ENCODE assay signal across 17 cellular contexts in genomic region chr22:37470087-37470445, GRCh38. TPM values are rescaled to one million over a fixed set of nuclear protein-coding genes. Genes with fewer than 3 reads are reported as not detected.
DNase-seq lines count a peak whose midpoint lies in the region; ATAC-seq and TF ChIP-seq lines count a peak whose summit lies in the region.
"Had no signal": no experiment of that assay in that cellular context is flagged by ENCODE, and none has a peak within 500 bp of the region (broad histone marks: within the 10 kb centered on the region; RNA-seq: fewer than 3 reads in every experiment).

No MANE protein-coding gene starts in this region.

- H3K56ac ChIP-seq in IMR-90 (ENCODE audit: extremely low read depth, insufficient read depth, low read length): no peak overlapping the region

- no peaks in the 10 kb centered on the region for H3K27me3 Mint-ChIP-seq in activated CD8-positive, alpha-beta memory T cell treated with anti-CD3 and anti-CD28 coated beads, Interleukin-2, amount 10 ng/mL, durations not matched to agents 7 days and 5 days
- H3K27me3 Mint-ChIP-seq in naive thymus-derived CD8-positive, alpha-beta T cell: no peaks in the 10 kb centered on the region

- dilution Hi-C loops in IMR-90 (cut with HindIII; ENCODE audit: low sequenced_read_pairs, unreplicated experiment): no loop called here

- H3K4me3 ChIP-seq in IMR-90 (ENCODE audit: insufficient read depth, low read depth, low read length) (no peak overlapping the region), MG63 (no peak overlapping the region)
- H3K4me3 ChIP-seq: BLaER1, HAP-1, K562 had no signal

- no peaks in the 10 kb centered on the region; the same call in 1 of the 2 replicates for H4K20me1 ChIP-seq in IMR-90 (ENCODE audit: insufficient read depth, low read length)

- peak overlapping the region; percentile 21 for H3K27ac Mint-ChIP-seq in activated CD8-positive, alpha-beta memory T cell treated with anti-CD3 and anti-CD28 coated beads, Interleukin-2, amount 10 ng/mL, durations not matched to agents 7 days and 5 days
- H3K27ac Mint-ChIP-seq in naive thymus-derived CD8-positive, alpha-beta T cell: peak overlapping the region in 8 of 10 donors; percentile 6 to 89 (median 66)

- H3K9ac ChIP-seq in IMR-90 (ENCODE audit: low read depth, low read length): no peak overlapping the region
- H3K9ac ChIP-seq: BLaER1 had no signal

- H3K27me3 ChIP-seq in IMR-90 (ENCODE audit: control insufficient read depth, insufficient read depth, low read length) (peaks cover 79% of the 10 kb centered on the region), MG63 (no peaks in the 10 kb centered on the region)
- H3K27me3 ChIP-seq: BLaER1 had no signal

- H2BK120ac ChIP-seq in IMR-90 (ENCODE audit: low read depth, low read length): no peak overlapping the region

- H3K4me1 Mint-ChIP-seq in activated CD8-positive, alpha-beta memory T cell treated with anti-CD3 and anti-CD28 coated beads, Interleukin-2, amount 10 ng/mL, durations not matched to agents 7 days and 5 days: peaks cover 2% of the 10 kb centered on the region
- H3K4me1 Mint-ChIP-seq in naive thymus-derived CD8-positive, alpha-beta T cell: peaks cover 7 to 42% (median 16%) of the 10 kb centered on the region in 4 donors

- H3K4me3 Mint-ChIP-seq in activated CD8-positive, alpha-beta memory T cell treated with anti-CD3 and anti-CD28 coated beads, Interleukin-2, amount 10 ng/mL, durations not matched to agents 7 days and 5 days: no peak overlapping the region
- H3K4me3 Mint-ChIP-seq in naive thymus-derived CD8-positive, alpha-beta T cell: no peak overlapping the region

- H3K4ac ChIP-seq in IMR-90 (ENCODE audit: low read depth, low read length): no peak overlapping the region

- no peak overlapping the region for H3K27ac ChIP-seq in IMR-90 (ENCODE audit: insufficient read depth, low read length)
- H3K27ac ChIP-seq: 22Rv1, BLaER1, HL-60 had no signal

- in situ Hi-C loops in IMR-90 (cut with MboI; ENCODE audit: low sequenced_read_pairs): no loop called here

- no peak overlapping the region for H2AK5ac ChIP-seq in IMR-90 (ENCODE audit: low read depth, low read length)

- TF ChIP-seq RAD21 in IMR-90 (IDR thresholded peaks at IDR 0.05; ENCODE audit: low read length): no peak

- H2AK9ac ChIP-seq in IMR-90 (replicated peaks; ENCODE audit: low read depth, low read length, poor library complexity): no peak overlapping the region

- H3K23ac ChIP-seq in IMR-90 (ENCODE audit: low read depth, low read length): no peak overlapping the region

- H4K91ac ChIP-seq in IMR-90 (ENCODE audit: insufficient read depth, low read depth, low read length): no peak overlapping the region

- 67% methylated on average over 1 of the region's 5 CpGs; no CpG with 5 or more reads in 1 of the 2 experiments for WGBS in IMR-90 (ENCODE audit: extremely low coverage in 2 of 2, insufficient read length in 1 of 2), 2 experiments

- H3K9me3 ChIP-seq in IMR-90 (ENCODE audit: control insufficient read depth, insufficient read depth, low read length) (no peaks in the 10 kb centered on the region), MG63 (no peaks in the 10 kb centered on the region)
- H3K9me3 ChIP-seq: BLaER1, HAP-1 had no signal

- no peak overlapping the region for H4K5ac ChIP-seq in IMR-90 (ENCODE audit: low read depth, low read length)

- peaks cover 38% of the 10 kb centered on the region for H3K36me3 Mint-ChIP-seq in activated CD8-positive, alpha-beta memory T cell treated with anti-CD3 and anti-CD28 coated beads, Interleukin-2, amount 10 ng/mL, durations not matched to agents 7 days and 5 days
- peaks cover 0 to 81% (median 16%) of the 10 kb centered on the region in 3 donors for H3K36me3 Mint-ChIP-seq in naive thymus-derived CD8-positive, alpha-beta T cell

- H3K4me2 ChIP-seq in IMR-90 (ENCODE audit: low read depth, low read length): no peak overlapping the region
- H3K4me2 ChIP-seq: BLaER1 had no signal

- intact Hi-C loops in IMR-90 (cut with micrococcal nuclease): no loop called here

- H2AFZ ChIP-seq in IMR-90 (replicated peaks; ENCODE audit: low read length, poor library complexity): no peak overlapping the region

- no peaks in the 10 kb centered on the region for H3K79me1 ChIP-seq in IMR-90 (ENCODE audit: low read depth in 1 of 2, low read length in 2 of 2)

- no peak overlapping the region for H2BK5ac ChIP-seq in IMR-90 (ENCODE audit: low read depth, low read length, poor library complexity, severe bottlenecking)

- no peak overlapping the region for H2BK15ac ChIP-seq in IMR-90 (ENCODE audit: low read depth, low read length)

- H3K9me1 ChIP-seq in IMR-90 (ENCODE audit: insufficient read depth, low read length): no peaks in the 10 kb centered on the region

- H3K36me3 ChIP-seq in IMR-90 (ENCODE audit: control insufficient read depth, insufficient read depth, low read length) (no peaks in the 10 kb centered on the region), MG63 (no peaks in the 10 kb centered on the region)

- no peak for TF ChIP-seq POLR2A in IMR-90 (IDR thresholded peaks at IDR 0.05; ENCODE audit: low read depth, low read length)

- no peak overlapping the region for H2BK20ac ChIP-seq in IMR-90 (ENCODE audit: low read depth, low read length)

- no peak overlapping the region for H3K14ac ChIP-seq in IMR-90 (replicated peaks; ENCODE audit: low read depth, low read length)

- no TSS peak for BruUV-seq in IMR-90 (replicated peaks; lab: Mats Ljungman, UMichigan)

- H3K4me1 ChIP-seq in IMR-90 (ENCODE audit: control insufficient read depth, insufficient read depth, low read length): no peaks in the 10 kb centered on the region
- H3K4me1 ChIP-seq: HAP-1 had no signal

- TF ChIP-seq CTCF in IMR-90 (conservative IDR thresholded peaks at IDR 0.05; ENCODE audit: low read depth, low read length): no peak

- no peak overlapping the region for H3K18ac ChIP-seq in IMR-90 (ENCODE audit: low read depth, low read length)

- no peak overlapping the region for H4K8ac ChIP-seq in IMR-90 (ENCODE audit: low read depth in 2 of 2, low read length in 2 of 2)

- H3K9me3 Mint-ChIP-seq in activated CD8-positive, alpha-beta memory T cell treated with anti-CD3 and anti-CD28 coated beads, Interleukin-2, amount 10 ng/mL, durations not matched to agents 7 days and 5 days (ENCODE audit: low read depth): no peaks in the 10 kb centered on the region
- no peaks in the 10 kb centered on the region for H3K9me3 Mint-ChIP-seq in naive thymus-derived CD8-positive, alpha-beta T cell

- ATAC-seq in activated CD8-positive, alpha-beta memory T cell treated with anti-CD3 and anti-CD28 coated beads, Interleukin-2, amount 10 ng/mL, durations not matched to agents 7 days and 5 days: no peak
- ATAC-seq in IMR-90 (ENCODE audit: low read depth): peak; percentile 17; the same call in 1 of the 2 replicates
- no peak for ATAC-seq in naive thymus-derived CD8-positive, alpha-beta T cell
- ATAC-seq: K562 had no signal

- DNase-seq in activated CD8-positive, alpha-beta memory T cell treated with anti-CD3 and anti-CD28 coated beads, Interleukin-2, amount 10 ng/mL, durations not matched to agents 7 days and 5 days: no peak
- no peak for DNase-seq in activated CD8-positive, alpha-beta memory T cell treated with anti-CD3 and anti-CD28 coated beads for 24 hours
- DNase-seq in IMR-90 (no peak), NCI-H526 treated with DMSO at 0.1 percent for 48 hours (lab: John Stamatoyannopoulos, UW) (no peak), MG63 (no peak), amniotic stem cell (lab: John Stamatoyannopoulos, UW) (no peak)
- no peak for DNase-seq in naive thymus-derived CD8-positive, alpha-beta T cell
- DNase-seq: AML-193, Calu3, DMS79, EL had no signal

- CTCF ChIA-PET in activated CD8-positive, alpha-beta memory T cell treated with anti-CD3 and anti-CD28 coated beads, Interleukin-2, amount 10 ng/mL, durations not matched to agents 7 days and 5 days (lab: Charles Lee): interaction anchor here (0.7 to 3.3 kb wide), 3 partner anchors 29 to 97 kb away, joined by 3 to 41 read pairs (median 3); no protein-coding TSS in a partner anchor
- CTCF ChIA-PET in IMR-90 (lab: Yijun Ruan, JAX): no interaction called here

- POLR2A ChIA-PET in IMR-90 (lab: Charles Lee; ENCODE audit: unreplicated experiment): no interaction called here
- POLR2A ChIA-PET in naive thymus-derived CD8-positive, alpha-beta T cell (lab: Charles Lee): interaction anchor here (1.2 kb wide), 1 partner anchor 38 kb away, joined by 3 read pairs; no protein-coding TSS in a partner anchor

TF ChIP-seq in IMR-90, 13 proteins besides CTCF, POLR2A, EP300 and RAD21 (continues in another document):
- TF ChIP-seq NFE2L2 (IDR thresholded peaks at IDR 0.05; ENCODE audit: low read depth, low read length): no peak

RNA-seq across cellular contexts. Expression of gene MFNG, which starts 16.1 kb away (rescaled TPM):
- 100 to 1,000 TPM; 196 to 220 TPM for total RNA-seq in activated CD8-positive, alpha-beta memory T cell treated with anti-CD3 and anti-CD28 coated beads, Interleukin-2, amount 10 ng/mL, durations not matched to agents 7 days and 5 days
- total RNA-seq in IMR-90 (2012; rRNA removed): not detected in 2 replicates
- polyA plus RNA-seq in IMR-90 (2012; rRNA removed): 0.15 and 0.24 TPM in 2 replicates
- polyA plus RNA-seq in IMR-90 (2012; cell fraction: cytosol; rRNA removed): 0.08 and 0.34 TPM in 2 replicates
- polyA plus RNA-seq in IMR-90 (2012; cell fraction: nucleus; rRNA removed; ENCODE audit: low replicate concordance): 0.91 and 1.7 TPM in 2 replicates
- total RNA-seq in naive thymus-derived CD8-positive, alpha-beta T cell: 100 to 1,000 TPM; 233 to 235 TPM
- polyA plus RNA-seq in naive thymus-derived CD8-positive, alpha-beta T cell: 100 to 1,000 TPM; 290 to 401 (median 329) TPM
- 0.27 and 0.66 TPM in 2 replicates for total RNA-seq in MG63 (2014; rRNA removed; shearing (Covaris generic); ENCODE audit: low replicate concordance)
- total RNA-seq: A673 had no signal

RNA-seq across cellular contexts. Expression of gene ELFN2, which starts 42.8 kb away (rescaled TPM):
- total RNA-seq in activated CD8-positive, alpha-beta memory T cell treated with anti-CD3 and anti-CD28 coated beads, Interleukin-2, amount 10 ng/mL, durations not matched to agents 7 days and 5 days: under 1 TPM; 0.07 to 0.50 TPM
- total RNA-seq in IMR-90 (2012; rRNA removed): 0.72 and 0.83 TPM in 2 replicates
- polyA plus RNA-seq in IMR-90 (2012; rRNA removed): 5.0 and 6.3 TPM in 2 replicates
- polyA plus RNA-seq in IMR-90 (2012; cell fraction: cytosol; rRNA removed): 2.2 and 4.8 TPM in 2 replicates
- polyA plus RNA-seq in IMR-90 (2012; cell fraction: nucleus; rRNA removed; ENCODE audit: low replicate concordance): 13.5 and 26.9 TPM in 2 replicates
- under 1 TPM; 0.55 to 0.88 TPM for total RNA-seq in naive thymus-derived CD8-positive, alpha-beta T cell
- not detected for polyA plus RNA-seq in naive thymus-derived CD8-positive, alpha-beta T cell
- total RNA-seq in MG63 (2014; rRNA removed; shearing (Covaris generic); ENCODE audit: low replicate concordance): 0.07 TPM in 1 of 2 replicates, not detected in the other
- total RNA-seq: A673, K562 had no signal
- polyA plus RNA-seq: K562 had no signal

RNA-seq across cellular contexts. Expression of gene CARD10, which starts 49.1 kb away (rescaled TPM):
- total RNA-seq in activated CD8-positive, alpha-beta memory T cell treated with anti-CD3 and anti-CD28 coated beads, Interleukin-2, amount 10 ng/mL, durations not matched to agents 7 days and 5 days: under 1 TPM in 1 of 2 experiments, not detected in 1; 0.16 TPM
- total RNA-seq in IMR-90 (2012; rRNA removed): 6.1 TPM in 2 replicates
- 18.4 and 19.8 TPM in 2 replicates for polyA plus RNA-seq in IMR-90 (2012; rRNA removed)
- 9.8 and 18.6 TPM in 2 replicates for polyA plus RNA-seq in IMR-90 (2012; cell fraction: cytosol; rRNA removed)
- 23.8 and 66.7 TPM in 2 replicates for polyA plus RNA-seq in IMR-90 (2012; cell fraction: nucleus; rRNA removed; ENCODE audit: low replicate concordance)
- total RNA-seq in naive thymus-derived CD8-positive, alpha-beta T cell: 1 to 10 TPM; 1.2 to 1.4 TPM
- under 1 TPM in 1 of 3 donors, not detected in 2; 0.22 TPM for polyA plus RNA-seq in naive thymus-derived CD8-positive, alpha-beta T cell
- total RNA-seq in MG63 (2014; rRNA removed; shearing (Covaris generic); ENCODE audit: low replicate concordance): 17.1 and 18.9 TPM in 2 replicates

Comparison
In these comparisons a context has a peak if more than half of its experiments do, and no peak if none do; other contexts are left out.
1. RNA of gene MFNG, which starts 16.1 kb away (total RNA-seq): 233 to 235 TPM in naive thymus-derived CD8-positive, alpha-beta T cell and 196 to 220 TPM in activated CD8-positive, alpha-beta memory T cell treated with anti-CD3 and anti-CD28 coated beads, Interleukin-2, amount 10 ng/mL, durations not matched to agents 7 days and 5 days; 0.27 to 0.66 TPM in MG63 and not detected in IMR-90; every median in the first group is over 100 times any median in the second.